Comparison of ENCODE assay signal across 1 cellular context in genomic region chr1:52906135-52906603, GRCh38.
TF ChIP-seq lines count a peak whose summit lies in the region.

No MANE protein-coding gene starts in this region.

TF ChIP-seq in A549, 52 proteins besides CTCF, POLR2A, EP300 and RAD21 (continued from another document):
- TF ChIP-seq ELK1 (IDR thresholded peaks at IDR 0.05; ENCODE audit: low read depth, low read length) (no peak), MAX (IDR thresholded peaks at IDR 0.05) (no peak), ESRRA (IDR thresholded peaks at IDR 0.05; ENCODE audit: borderline replicate concordance, low read length) (no peak), HOXB13 (CRISPR knock-in tag; IDR thresholded peaks at IDR 0.05; ENCODE audit: low read depth) (no peak), RNF2 (IDR thresholded peaks at IDR 0.05; ENCODE audit: borderline replicate concordance, low read depth) (no peak), REST (IDR thresholded peaks at IDR 0.05) (no peak), SMC3 (IDR thresholded peaks at IDR 0.05) (no peak), FOSB (CRISPR knock-in tag; IDR thresholded peaks at IDR 0.05) (no peak), NPAS2 (CRISPR knock-in tag; IDR thresholded peaks at IDR 0.05; ENCODE audit: borderline replicate concordance) (no peak)
